In the genomic region with DNA sequence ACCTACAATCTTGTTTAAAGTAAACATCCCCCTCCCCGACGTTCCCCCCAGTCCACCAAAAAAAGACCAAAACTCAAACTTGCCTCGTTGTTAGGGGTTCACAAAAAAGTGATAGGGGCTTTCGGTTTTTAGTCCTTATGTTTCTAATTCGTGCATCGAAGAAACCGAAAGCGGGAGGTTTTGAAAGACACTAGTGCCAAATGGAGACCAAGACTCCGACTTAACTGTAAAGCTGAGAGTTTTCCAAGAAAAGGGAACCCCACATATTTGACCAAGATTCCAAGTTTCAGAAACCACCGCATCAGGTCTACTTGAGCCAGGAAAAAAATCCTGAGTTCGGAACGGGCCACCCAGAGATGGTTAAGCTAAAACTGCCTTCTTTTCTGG, we compare ENCODE assay signal across 8 cellular contexts. TPM values are rescaled to one million over a fixed set of nuclear protein-coding genes. Genes with fewer than 3 reads are reported as not detected.
A peak's percentile ranks its signal among the peaks of the same experiment; 100 is the strongest.
DNase-seq lines count a peak whose midpoint lies in the region; ATAC-seq and TF ChIP-seq lines count a peak whose summit lies in the region.

No MANE protein-coding gene starts in this region.

- H3K4me1 Mint-ChIP-seq in endothelial cell (ENCODE audit: unreplicated experiment): peaks cover 20% of the 10 kb centered on the region

- H2AFZ ChIP-seq in PC-9: peak overlapping the region; percentile 89
- H2AFZ ChIP-seq in parathyroid adenoma: peak overlapping the region; percentile 89

- H3K9me2 ChIP-seq in PC-9 (ENCODE audit: insufficient read depth): no peaks in the 10 kb centered on the region

- no peaks in the 10 kb centered on the region for H3K9me3 ChIP-seq in PC-9 (ENCODE audit: insufficient read depth, low read depth)
- H3K9me3 ChIP-seq in parathyroid adenoma (ENCODE audit: control insufficient read depth, low read length): no peaks in the 10 kb centered on the region

- intact Hi-C loops in PC-9 (cut with micrococcal nuclease; ENCODE audit: unreplicated experiment): loop anchor here (2.0 kb wide), 1 partner anchor 19 kb away; the partner anchor contains the start of gene C7orf25

- no peaks in the 10 kb centered on the region for H3K27me3 Mint-ChIP-seq in endothelial cell (ENCODE audit: unreplicated experiment)

- CTCF ChIA-PET in PC-9 (lab: Charles Lee): interaction anchor here (0.7 to 1.1 kb wide), 2 partner anchors 43 to 651 kb away, joined by 3 to 6 read pairs; partner anchors contain the start of gene STK17A

- peak overlapping the region; percentile 100 for H3K4me3 Mint-ChIP-seq in endothelial cell (ENCODE audit: unreplicated experiment)

- H3K9me3 Mint-ChIP-seq in endothelial cell (ENCODE audit: unreplicated experiment): no peaks in the 10 kb centered on the region

- no TSS peak for BruUV-seq in PC-9 (replicated peaks; lab: Mats Ljungman, UMichigan)

- H3K79me2 ChIP-seq in PC-9 (ENCODE audit: low read depth) (peaks cover 87% of the 10 kb centered on the region), parathyroid adenoma (peaks cover 49% of the 10 kb centered on the region)

- H4K20me1 ChIP-seq in PC-9 (ENCODE audit: insufficient read depth): peaks cover 30% of the 10 kb centered on the region

- no peaks in the 10 kb centered on the region for H3K36me3 Mint-ChIP-seq in endothelial cell (ENCODE audit: low read depth, unreplicated experiment)

- peak overlapping the region; percentile 93 for H3K27ac Mint-ChIP-seq in endothelial cell (ENCODE audit: unreplicated experiment)

- H3K9ac ChIP-seq in parathyroid adenoma: peak overlapping the region; percentile 34

- TF ChIP-seq CTCF in PC-9 (conservative IDR thresholded peaks at IDR 0.05) (no peak), endothelial cell (IDR thresholded peaks at IDR 0.05; ENCODE audit: unreplicated experiment) (no peak), parathyroid adenoma (IDR thresholded peaks at IDR 0.05) (no peak)

- H3K4me1 ChIP-seq in PC-9 (replicated peaks; ENCODE audit: insufficient read depth) (peaks cover 30% of the 10 kb centered on the region), parathyroid adenoma (peaks cover 7% of the 10 kb centered on the region)

- H3K36me3 ChIP-seq in PC-9 (ENCODE audit: low read depth): peaks cover 32% of the 10 kb centered on the region
- no peaks in the 10 kb centered on the region for H3K36me3 ChIP-seq in parathyroid adenoma (ENCODE audit: control insufficient read depth, insufficient read depth, low read length)

- H3K4me3 ChIP-seq in PC-9: peak overlapping the region; percentile 81
- H3K4me3 ChIP-seq in parathyroid adenoma (ENCODE audit: low read depth, low read length): peak overlapping the region; percentile 90

- POLR2A ChIA-PET in PC-9 (lab: Charles Lee; ENCODE audit: unreplicated experiment): interaction anchor here (0.6 to 1.2 kb wide), 3 partner anchors 44 to 938 kb away, joined by 3 to 17 read pairs (median 3); partner anchors contain the start of gene MRPS24

- no peak for ATAC-seq in GM21381 (IDR thresholded peaks at IDR 0.05; ENCODE audit: unreplicated experiment)

- H3K27me3 ChIP-seq in PC-9 (ENCODE audit: insufficient read depth, low read depth): no peaks in the 10 kb centered on the region
- H3K27me3 ChIP-seq in parathyroid adenoma (ENCODE audit: control insufficient read depth, insufficient read depth, low read length): no peaks in the 10 kb centered on the region

- 0 out of 2 replicates have a peak, but pooled peaks cover 3% of the 10 kb centered on the region for H3F3A ChIP-seq in PC-9 (ENCODE audit: insufficient read depth, low read depth)

- DNase-seq in ELR (ENCODE audit: low read depth) (peak; percentile 39), PC-9 (no peak), endothelial cell (ENCODE audit: low spot score) (no peak), foreskin melanocyte (no peak), NCI-H774 (lab: John Stamatoyannopoulos, UW) (no peak), NOMO-1 treated with DMSO at 0.1 percent for 48 hours (lab: John Stamatoyannopoulos, UW; ENCODE audit: unreplicated experiment) (no peak)

- H3K27ac ChIP-seq in PC-9 (peak overlapping the region; percentile 30; the same call in 1 of the 2 replicates), parathyroid adenoma (peak overlapping the region; percentile 70)

- H3K4me2 ChIP-seq in PC-9 (peak overlapping the region; percentile 93), parathyroid adenoma (ENCODE audit: low read length) (peak overlapping the region; percentile 87)

RNA-seq across cellular contexts. Expression of gene PSMA2, which starts 0.5 kb away (rescaled TPM):
- 120 and 175 TPM in 2 replicates for total RNA-seq in PC-9 (2021)
- 103 TPM for total RNA-seq in endothelial cell (ENCODE audit: unreplicated experiment)

RNA-seq across cellular contexts. Expression of gene MRPL32, which starts 0.7 kb away (rescaled TPM):
- total RNA-seq in PC-9 (2021) (45.5 and 50.6 TPM in 2 replicates), endothelial cell (ENCODE audit: unreplicated experiment) (37.2 TPM)

RNA-seq across cellular contexts. Expression of gene C7orf25, which starts 19.6 kb away (rescaled TPM):
- 4.9 and 7.3 TPM in 2 replicates for total RNA-seq in PC-9 (2021)
- total RNA-seq in endothelial cell (ENCODE audit: unreplicated experiment): 5.0 TPM
